In the genomic region with DNA sequence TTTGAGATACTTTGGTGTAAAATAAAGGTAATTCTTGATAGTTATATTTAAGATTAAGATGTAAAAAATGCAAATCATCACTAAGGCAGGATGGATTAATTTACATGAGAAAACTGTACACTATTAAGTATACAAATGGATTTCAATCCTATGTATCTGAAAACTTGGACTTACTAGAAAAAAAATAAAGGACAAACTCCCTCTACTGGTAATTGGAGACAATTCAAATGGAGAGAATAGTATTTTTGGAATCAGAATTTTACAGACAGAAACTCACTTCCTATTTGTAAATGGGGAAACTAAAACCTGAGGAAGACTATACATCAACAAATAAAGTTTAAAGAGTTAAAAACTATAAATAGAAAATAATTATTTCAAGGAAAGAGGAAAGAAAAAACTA, we compare ENCODE assay signal across 1 cellular context.
TF ChIP-seq lines count a peak whose summit lies in the region.

No MANE protein-coding gene starts in this region.

TF ChIP-seq in WTC11, 78 proteins besides CTCF, POLR2A, EP300 and RAD21 (continued from another document):
- TF ChIP-seq, protein P1, sequence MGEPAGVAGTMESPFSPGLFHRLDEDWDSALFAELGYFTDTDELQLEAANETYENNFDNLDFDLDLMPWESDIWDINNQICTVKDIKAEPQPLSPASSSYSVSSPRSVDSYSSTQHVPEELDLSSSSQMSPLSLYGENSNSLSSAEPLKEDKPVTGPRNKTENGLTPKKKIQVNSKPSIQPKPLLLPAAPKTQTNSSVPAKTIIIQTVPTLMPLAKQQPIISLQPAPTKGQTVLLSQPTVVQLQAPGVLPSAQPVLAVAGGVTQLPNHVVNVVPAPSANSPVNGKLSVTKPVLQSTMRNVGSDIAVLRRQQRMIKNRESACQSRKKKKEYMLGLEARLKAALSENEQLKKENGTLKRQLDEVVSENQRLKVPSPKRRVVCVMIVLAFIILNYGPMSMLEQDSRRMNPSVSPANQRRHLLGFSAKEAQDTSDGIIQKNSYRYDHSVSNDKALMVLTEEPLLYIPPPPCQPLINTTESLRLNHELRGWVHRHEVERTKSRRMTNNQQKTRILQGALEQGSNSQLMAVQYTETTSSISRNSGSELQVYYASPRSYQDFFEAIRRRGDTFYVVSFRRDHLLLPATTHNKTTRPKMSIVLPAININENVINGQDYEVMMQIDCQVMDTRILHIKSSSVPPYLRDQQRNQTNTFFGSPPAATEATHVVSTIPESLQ (CRISPR knock-in tag; IDR thresholded peaks at IDR 0.05), result no peak
- TF ChIP-seq PRRX2 (CRISPR knock-in tag; IDR thresholded peaks at IDR 0.05) (no peak), NFATC4 (CRISPR knock-in tag; IDR thresholded peaks at IDR 0.05) (no peak), NFE2L1 (CRISPR knock-in tag; IDR thresholded peaks at IDR 0.05) (no peak), CREB1 (CRISPR knock-in tag; IDR thresholded peaks at IDR 0.05) (no peak), ZBTB21 (CRISPR knock-in tag; IDR thresholded peaks at IDR 0.05; ENCODE audit: borderline replicate concordance) (no peak), NR1H2 (CRISPR knock-in tag; IDR thresholded peaks at IDR 0.05) (no peak), ZNF219 (CRISPR knock-in tag; IDR thresholded peaks at IDR 0.05; ENCODE audit: borderline replicate concordance) (no peak), MYBL2 (CRISPR knock-in tag; IDR thresholded peaks at IDR 0.05) (no peak), ELF4 (CRISPR knock-in tag; IDR thresholded peaks at IDR 0.05; ENCODE audit: low read depth) (no peak)
- TF ChIP-seq, protein P2, sequence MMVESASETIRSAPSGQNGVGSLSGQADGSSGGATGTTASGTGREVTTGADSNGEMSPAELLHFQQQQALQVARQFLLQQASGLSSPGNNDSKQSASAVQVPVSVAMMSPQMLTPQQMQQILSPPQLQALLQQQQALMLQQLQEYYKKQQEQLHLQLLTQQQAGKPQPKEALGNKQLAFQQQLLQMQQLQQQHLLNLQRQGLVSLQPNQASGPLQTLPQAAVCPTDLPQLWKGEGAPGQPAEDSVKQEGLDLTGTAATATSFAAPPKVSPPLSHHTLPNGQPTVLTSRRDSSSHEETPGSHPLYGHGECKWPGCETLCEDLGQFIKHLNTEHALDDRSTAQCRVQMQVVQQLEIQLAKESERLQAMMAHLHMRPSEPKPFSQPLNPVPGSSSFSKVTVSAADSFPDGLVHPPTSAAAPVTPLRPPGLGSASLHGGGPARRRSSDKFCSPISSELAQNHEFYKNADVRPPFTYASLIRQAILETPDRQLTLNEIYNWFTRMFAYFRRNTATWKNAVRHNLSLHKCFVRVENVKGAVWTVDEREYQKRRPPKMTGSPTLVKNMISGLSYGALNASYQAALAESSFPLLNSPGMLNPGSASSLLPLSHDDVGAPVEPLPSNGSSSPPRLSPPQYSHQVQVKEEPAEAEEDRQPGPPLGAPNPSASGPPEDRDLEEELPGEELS (CRISPR knock-in tag; IDR thresholded peaks at IDR 0.05), result no peak
